In the genomic region with DNA sequence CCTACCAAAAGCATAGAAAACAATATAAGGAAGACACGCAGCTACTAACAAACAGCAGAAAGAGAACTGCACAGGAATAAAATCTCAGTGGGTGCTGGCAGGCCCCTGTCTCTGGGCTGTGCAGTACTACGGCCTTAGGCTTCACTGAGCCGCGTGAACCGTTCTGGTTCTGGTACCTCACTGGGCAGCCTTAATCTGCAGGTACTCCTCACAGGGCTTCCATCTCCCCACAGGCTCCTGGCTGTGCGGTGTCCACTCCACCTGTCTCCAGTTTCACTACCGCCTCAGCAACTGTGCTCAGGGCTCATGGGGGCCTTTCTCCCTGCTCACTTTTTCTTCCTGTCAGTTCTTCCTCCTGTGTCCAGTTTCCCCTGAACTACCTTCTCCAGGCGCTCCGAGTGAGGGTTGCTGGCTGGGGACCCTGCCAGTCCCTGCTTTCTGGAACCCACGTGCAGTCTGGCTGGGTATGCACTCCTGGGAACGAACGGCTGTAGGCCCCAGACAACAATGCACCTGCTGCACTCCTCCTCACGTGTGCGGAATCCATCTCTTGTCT, we compare ENCODE assay signal across 16 cellular contexts.
DNase-seq lines count a peak whose midpoint lies in the region; ATAC-seq and TF ChIP-seq lines count a peak whose summit lies in the region.
"Had no signal": no experiment of that assay in that cellular context is flagged by ENCODE, and none has a peak within 500 bp of the region (broad histone marks: within the 10 kb centered on the region; RNA-seq: fewer than 3 reads in every experiment).

No MANE protein-coding gene starts in this region.

- H3K27me3 ChIP-seq in psoas muscle (ENCODE audit: insufficient read depth in 3 of 3, low read length in 2 of 3) (no peaks in the 10 kb centered on the region), vagina (no peaks in the 10 kb centered on the region)

- H3K4me3 ChIP-seq in psoas muscle, result peak overlapping the region; percentile 15
- no peak overlapping the region for H3K4me3 ChIP-seq in vagina
- H3K4me3 ChIP-seq: A549, lung had no signal

- no peaks in the 10 kb centered on the region for H3K9me3 ChIP-seq in psoas muscle
- H3K9me3 ChIP-seq in vagina, result no peaks in the 10 kb centered on the region
- H3K9me3 ChIP-seq: A549 had no signal

- DNase-seq in activated CD8-positive, alpha-beta memory T cell treated with anti-CD3 and anti-CD28 coated beads for 24 hours, result peak; percentile 52
- no peak for DNase-seq in activated CD8-positive, alpha-beta memory T cell treated with anti-CD3 and anti-CD28 coated beads, Interleukin-2, amount 50 U/mL, for 4 hours
- DNase-seq in left ventricle myocardium superior (peak; percentile 32), psoas muscle (no peak), vagina (ENCODE audit: extremely low spot score in 2 of 2) (peak in 1 of 2 donors; percentile 81), foreskin melanocyte (no peak), NAMALWA (ENCODE audit: low spot score) (no peak), DMS 273 (lab: John Stamatoyannopoulos, UW; ENCODE audit: unreplicated experiment) (no peak)
- DNase-seq: activated CD4-positive, alpha-beta memory T cell treated with anti-CD3 and anti-CD28 coated beads, Interleukin-2, amount 10 ng/mL, durations not matched to agents 7 days and 5 days; CD4-positive, alpha-beta memory T cell; EL; NCI-H1105; SIG-M5 had no signal

- ATAC-seq in left ventricle myocardium superior (no peak), psoas muscle (peak; percentile 26 to 55 (median 42))
- ATAC-seq: stimulated activated memory B cell treated with anti-CD40 and anti-IgM and Interleukin-4, amounts not matched to agents 10 μg/mL and 1 μg/mL and 100 μg/mL, for 72 hours had no signal

- 55 to 70% (median 56%) methylated on average over 14 of the region's 14 CpGs for WGBS in psoas muscle, 3 donors

- no peak for TF ChIP-seq CTCF in psoas muscle (IDR thresholded peaks at IDR 0.05)
- TF ChIP-seq CTCF in vagina (IDR thresholded peaks at IDR 0.05), result no peak

- peaks cover 17% of the 10 kb centered on the region for H3K4me1 ChIP-seq in psoas muscle
- peaks cover 23% of the 10 kb centered on the region for H3K4me1 ChIP-seq in vagina
- H3K4me1 ChIP-seq: A549 had no signal

- intact Hi-C loops in left ventricle myocardium superior (cut with micrococcal nuclease) (no loop called here), psoas muscle (cut with DNase I) (loop anchor here in 1 of 2 donors (2.0 kb wide), 1 partner anchor 20 kb away; no protein-coding TSS in a partner anchor), vagina (cut with DNase I) (no loop called here)

- no peaks in the 10 kb centered on the region for H3K36me3 ChIP-seq in psoas muscle (ENCODE audit: insufficient read depth in 1 of 2, low read depth in 1 of 2)
- no peaks in the 10 kb centered on the region for H3K36me3 ChIP-seq in vagina

- H3K27ac ChIP-seq in psoas muscle (peak overlapping the region; percentile 78), vagina (peak overlapping the region; percentile 59)
- H3K27ac ChIP-seq: A549 had no signal

- no peak for TF ChIP-seq POLR2A in vagina (IDR thresholded peaks at IDR 0.05)

Comparison
In these comparisons a context has a peak if more than half of its experiments do, and no peak if none do; other contexts are left out.
1. DNase-seq: peak in activated CD8-positive, alpha-beta memory T cell treated with anti-CD3 and anti-CD28 coated beads for 24 hours (single experiment) and left ventricle myocardium superior (single experiment); none in activated CD8-positive, alpha-beta memory T cell treated with anti-CD3 and anti-CD28 coated beads, Interleukin-2, amount 50 U/mL, for 4 hours (single experiment), psoas muscle (0 of 2), foreskin melanocyte (single experiment), NAMALWA (single experiment) and DMS 273 (single experiment).